Comparison of ENCODE assay signal across 2 cellular contexts in the genomic region with DNA sequence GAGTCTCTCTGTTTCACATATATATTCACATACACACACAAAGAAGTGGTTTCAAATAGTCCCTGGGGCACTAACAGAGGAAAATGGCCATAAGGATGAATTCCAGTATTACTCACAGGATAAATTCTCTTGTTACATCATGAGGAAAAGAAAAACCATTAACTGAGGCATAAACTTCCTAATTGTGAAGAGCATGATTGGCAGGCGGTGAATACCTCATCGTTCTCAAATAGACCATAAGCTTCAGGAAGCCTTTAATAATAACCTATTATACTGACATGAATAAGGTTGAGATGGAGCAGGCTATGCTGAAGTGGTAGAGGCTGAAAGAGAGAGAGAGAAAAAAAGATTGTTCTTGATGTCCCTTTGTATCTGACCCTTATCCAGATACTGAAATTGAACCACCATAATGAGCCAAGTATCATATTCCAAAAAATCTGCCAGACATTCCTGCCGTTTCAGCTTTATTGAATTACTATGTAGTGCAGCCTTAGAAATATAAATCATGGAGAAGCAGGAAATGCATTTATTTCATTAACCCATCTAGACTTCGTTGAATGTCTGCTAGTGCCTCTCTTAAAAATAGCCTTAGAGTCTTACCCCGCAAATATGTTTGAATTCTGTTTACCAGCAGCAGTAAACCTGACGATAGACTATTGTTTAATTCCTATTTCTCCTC.
TF ChIP-seq lines count a peak whose summit lies in the region.

No MANE protein-coding gene starts in this region.

TF ChIP-seq in SK-N-SH treated with all-trans-retinoic acid at 6 μM for 48 hours, 23 proteins besides CTCF, POLR2A, EP300 and RAD21 (continued from another document):
- TF ChIP-seq, protein P1, sequence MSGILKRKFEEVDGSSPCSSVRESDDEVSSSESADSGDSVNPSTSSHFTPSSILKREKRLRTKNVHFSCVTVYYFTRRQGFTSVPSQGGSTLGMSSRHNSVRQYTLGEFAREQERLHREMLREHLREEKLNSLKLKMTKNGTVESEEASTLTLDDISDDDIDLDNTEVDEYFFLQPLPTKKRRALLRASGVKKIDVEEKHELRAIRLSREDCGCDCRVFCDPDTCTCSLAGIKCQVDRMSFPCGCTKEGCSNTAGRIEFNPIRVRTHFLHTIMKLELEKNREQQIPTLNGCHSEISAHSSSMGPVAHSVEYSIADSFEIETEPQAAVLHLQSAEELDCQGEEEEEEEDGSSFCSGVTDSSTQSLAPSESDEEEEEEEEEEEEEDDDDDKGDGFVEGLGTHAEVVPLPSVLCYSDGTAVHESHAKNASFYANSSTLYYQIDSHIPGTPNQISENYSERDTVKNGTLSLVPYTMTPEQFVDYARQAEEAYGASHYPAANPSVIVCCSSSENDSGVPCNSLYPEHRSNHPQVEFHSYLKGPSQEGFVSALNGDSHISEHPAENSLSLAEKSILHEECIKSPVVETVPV (CRISPR knock-in tag; IDR thresholded peaks at IDR 0.05), result no peak
- TF ChIP-seq TOX (CRISPR knock-in tag; IDR thresholded peaks at IDR 0.05; ENCODE audit: borderline replicate concordance) (peak; percentile 73; the same call in 1 of the 2 replicates), OSR1 (CRISPR knock-in tag; IDR thresholded peaks at IDR 0.05) (no peak), ZFP30 (CRISPR knock-in tag; IDR thresholded peaks at IDR 0.05) (peak; percentile 79), SNAI2 (CRISPR knock-in tag; IDR thresholded peaks at IDR 0.05) (no peak), PPARA (CRISPR knock-in tag; IDR thresholded peaks at IDR 0.05; ENCODE audit: borderline replicate concordance) (no peak), ZNF70 (CRISPR knock-in tag; IDR thresholded peaks at IDR 0.05) (no peak), ZC3H10 (CRISPR knock-in tag; IDR thresholded peaks at IDR 0.05) (no peak; the same call in 1 of the 2 replicates), ZFP3 (CRISPR knock-in tag; IDR thresholded peaks at IDR 0.05) (no peak), ESRRG (CRISPR knock-in tag; IDR thresholded peaks at IDR 0.05) (peak; percentile 50; the same call in 1 of the 2 replicates)
- TF ChIP-seq, protein P2, sequence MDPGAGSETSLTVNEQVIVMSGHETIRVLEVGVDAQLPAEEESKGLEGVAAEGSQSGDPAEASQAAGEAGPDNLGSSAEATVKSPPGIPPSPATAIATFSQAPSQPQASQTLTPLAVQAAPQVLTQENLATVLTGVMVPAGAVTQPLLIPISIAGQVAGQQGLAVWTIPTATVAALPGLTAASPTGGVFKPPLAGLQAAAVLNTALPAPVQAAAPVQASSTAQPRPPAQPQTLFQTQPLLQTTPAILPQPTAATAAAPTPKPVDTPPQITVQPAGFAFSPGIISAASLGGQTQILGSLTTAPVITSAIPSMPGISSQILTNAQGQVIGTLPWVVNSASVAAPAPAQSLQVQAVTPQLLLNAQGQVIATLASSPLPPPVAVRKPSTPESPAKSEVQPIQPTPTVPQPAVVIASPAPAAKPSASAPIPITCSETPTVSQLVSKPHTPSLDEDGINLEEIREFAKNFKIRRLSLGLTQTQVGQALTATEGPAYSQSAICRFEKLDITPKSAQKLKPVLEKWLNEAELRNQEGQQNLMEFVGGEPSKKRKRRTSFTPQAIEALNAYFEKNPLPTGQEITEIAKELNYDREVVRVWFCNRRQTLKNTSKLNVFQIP (CRISPR knock-in tag; IDR thresholded peaks at IDR 0.05; ENCODE audit: borderline replicate concordance, low read depth), result peak; percentile 95; the same call in 1 of the 2 replicates
- TF ChIP-seq, protein P3, sequence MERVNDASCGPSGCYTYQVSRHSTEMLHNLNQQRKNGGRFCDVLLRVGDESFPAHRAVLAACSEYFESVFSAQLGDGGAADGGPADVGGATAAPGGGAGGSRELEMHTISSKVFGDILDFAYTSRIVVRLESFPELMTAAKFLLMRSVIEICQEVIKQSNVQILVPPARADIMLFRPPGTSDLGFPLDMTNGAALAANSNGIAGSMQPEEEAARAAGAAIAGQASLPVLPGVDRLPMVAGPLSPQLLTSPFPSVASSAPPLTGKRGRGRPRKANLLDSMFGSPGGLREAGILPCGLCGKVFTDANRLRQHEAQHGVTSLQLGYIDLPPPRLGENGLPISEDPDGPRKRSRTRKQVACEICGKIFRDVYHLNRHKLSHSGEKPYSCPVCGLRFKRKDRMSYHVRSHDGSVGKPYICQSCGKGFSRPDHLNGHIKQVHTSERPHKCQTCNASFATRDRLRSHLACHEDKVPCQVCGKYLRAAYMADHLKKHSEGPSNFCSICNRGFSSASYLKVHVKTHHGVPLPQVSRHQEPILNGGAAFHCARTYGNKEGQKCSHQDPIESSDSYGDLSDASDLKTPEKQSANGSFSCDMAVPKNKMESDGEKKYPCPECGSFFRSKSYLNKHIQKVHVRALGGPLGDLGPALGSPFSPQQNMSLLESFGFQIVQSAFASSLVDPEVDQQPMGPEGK (CRISPR knock-in tag; IDR thresholded peaks at IDR 0.05; ENCODE audit: borderline replicate concordance), result no peak
- TF ChIP-seq, protein P4, sequence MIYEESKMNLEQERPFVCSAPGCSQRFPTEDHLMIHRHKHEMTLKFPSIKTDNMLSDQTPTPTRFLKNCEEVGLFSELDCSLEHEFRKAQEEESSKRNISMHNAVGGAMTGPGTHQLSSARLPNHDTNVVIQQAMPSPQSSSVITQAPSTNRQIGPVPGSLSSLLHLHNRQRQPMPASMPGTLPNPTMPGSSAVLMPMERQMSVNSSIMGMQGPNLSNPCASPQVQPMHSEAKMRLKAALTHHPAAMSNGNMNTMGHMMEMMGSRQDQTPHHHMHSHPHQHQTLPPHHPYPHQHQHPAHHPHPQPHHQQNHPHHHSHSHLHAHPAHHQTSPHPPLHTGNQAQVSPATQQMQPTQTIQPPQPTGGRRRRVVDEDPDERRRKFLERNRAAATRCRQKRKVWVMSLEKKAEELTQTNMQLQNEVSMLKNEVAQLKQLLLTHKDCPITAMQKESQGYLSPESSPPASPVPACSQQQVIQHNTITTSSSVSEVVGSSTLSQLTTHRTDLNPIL (CRISPR knock-in tag; IDR thresholded peaks at IDR 0.05; ENCODE audit: low read depth), result peak; percentile 64; the same call in 1 of the 2 replicates

TF ChIP-seq in GM23338, 12 proteins besides CTCF, POLR2A, EP300 and RAD21:
- TF ChIP-seq, protein P5, sequence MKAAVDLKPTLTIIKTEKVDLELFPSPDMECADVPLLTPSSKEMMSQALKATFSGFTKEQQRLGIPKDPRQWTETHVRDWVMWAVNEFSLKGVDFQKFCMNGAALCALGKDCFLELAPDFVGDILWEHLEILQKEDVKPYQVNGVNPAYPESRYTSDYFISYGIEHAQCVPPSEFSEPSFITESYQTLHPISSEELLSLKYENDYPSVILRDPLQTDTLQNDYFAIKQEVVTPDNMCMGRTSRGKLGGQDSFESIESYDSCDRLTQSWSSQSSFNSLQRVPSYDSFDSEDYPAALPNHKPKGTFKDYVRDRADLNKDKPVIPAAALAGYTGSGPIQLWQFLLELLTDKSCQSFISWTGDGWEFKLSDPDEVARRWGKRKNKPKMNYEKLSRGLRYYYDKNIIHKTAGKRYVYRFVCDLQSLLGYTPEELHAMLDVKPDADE (IDR thresholded peaks at IDR 0.05), result no peak
- no peak for TF ChIP-seq STAT1 (IDR thresholded peaks at IDR 0.05; ENCODE audit: unreplicated experiment)
- no peak for TF ChIP-seq EZH2 (IDR thresholded peaks at IDR 0.05; ENCODE audit: low read depth, unreplicated experiment)
- TF ChIP-seq CREB1 (CRISPR knock-in tag; IDR thresholded peaks at IDR 0.05; ENCODE audit: low read depth), result no peak
- TF ChIP-seq NANOG (IDR thresholded peaks at IDR 0.05; ENCODE audit: borderline replicate concordance), result no peak
- no peak for TF ChIP-seq JUNB (IDR thresholded peaks at IDR 0.05; ENCODE audit: unreplicated experiment)
TF ChIP-seq in GM23338: peak in this region for 0.
